ENCODE assay signal across 9 cellular contexts in the genomic region with DNA sequence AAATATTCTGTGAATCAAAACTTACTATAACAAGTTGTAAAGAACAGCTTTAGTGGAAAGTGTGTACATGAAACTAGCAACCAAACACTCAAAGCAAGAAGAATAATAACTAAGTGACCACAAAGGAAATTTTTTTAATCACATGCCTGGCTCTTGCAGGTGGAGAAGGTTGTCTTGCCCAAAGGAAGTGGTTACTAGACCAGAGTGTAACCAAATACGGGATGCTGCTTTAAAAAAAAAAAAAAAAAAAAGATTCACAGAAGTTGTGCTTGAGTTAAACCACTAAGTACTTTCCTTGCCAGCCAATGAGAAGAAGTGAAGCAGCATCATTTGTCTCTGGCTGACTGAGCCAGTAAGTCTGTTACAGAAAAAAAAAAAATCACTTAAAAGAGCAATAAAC. TPM values are rescaled to one million over a fixed set of nuclear protein-coding genes. Genes with fewer than 3 reads are reported as not detected.
DNase-seq lines count a peak whose midpoint lies in the region; ATAC-seq, FAIRE-seq and TF ChIP-seq lines count a peak whose summit lies in the region.
"Had no signal": no experiment of that assay in that cellular context is flagged by ENCODE, and none has a peak within 500 bp of the region (broad histone marks: within the 10 kb centered on the region; RNA-seq: fewer than 3 reads in every experiment).

No MANE protein-coding gene starts in this region.

- H3K9ac ChIP-seq in astrocyte (ENCODE audit: low read length): no peak overlapping the region

- H2AFZ ChIP-seq in astrocyte (ENCODE audit: low read depth, low read length): no peak overlapping the region

- no peaks in the 10 kb centered on the region for H3K79me2 ChIP-seq in astrocyte (ENCODE audit: insufficient read depth, low read length)

- no peaks in the 10 kb centered on the region for H3K9me3 ChIP-seq in astrocyte (ENCODE audit: insufficient read depth, low read depth, low read length)

- H3K4me2 ChIP-seq in astrocyte (ENCODE audit: low read length): no peak overlapping the region

- peaks cover 4% of the 10 kb centered on the region for H3K27me3 ChIP-seq in astrocyte (ENCODE audit: insufficient read depth, low read length)

- H3K4me1 Mint-ChIP-seq in astrocyte (ENCODE audit: low read depth, unreplicated experiment): no peaks in the 10 kb centered on the region

- peak; percentile 82 for ATAC-seq in GM19455 (IDR thresholded peaks at IDR 0.05; ENCODE audit: unreplicated experiment)
- peak; percentile 55 for ATAC-seq in HG03457 (IDR thresholded peaks at IDR 0.05; ENCODE audit: unreplicated experiment)
- ATAC-seq: HCT116 had no signal

- H3K27ac ChIP-seq in astrocyte (ENCODE audit: low read depth, low read length): no peak overlapping the region

- no peak overlapping the region for H3K4me3 ChIP-seq in astrocyte (ENCODE audit: insufficient read depth, low read depth, low read length)

- no peaks in the 10 kb centered on the region for H3K36me3 ChIP-seq in astrocyte (ENCODE audit: insufficient read depth, low read length)

- FAIRE-seq in astrocyte (lab: Jason Lieb, UNC): no peak

- no peaks in the 10 kb centered on the region for H3K4me1 ChIP-seq in astrocyte (ENCODE audit: insufficient read depth, low read length)

- peak; percentile 64 for DNase-seq in Daoy (ENCODE audit: low read depth)
- DNase-seq in astrocyte (ENCODE audit: low read depth): peak; percentile 6
- DNase-seq in superior temporal gyrus (ENCODE audit: extremely low spot score): no peak
- no peak for DNase-seq in NCI-H2107 treated with DMSO at 0.1 percent for 48 hours (lab: John Stamatoyannopoulos, UW; ENCODE audit: unreplicated experiment)
- no peak for DNase-seq in mesenteric fat pad (ENCODE audit: low spot score)
- no peak for DNase-seq in GM19240 (ENCODE audit: insufficient read length, low spot score)

- no peak overlapping the region for H3K4me3 Mint-ChIP-seq in astrocyte (ENCODE audit: unreplicated experiment)

- no peak overlapping the region for H3K27ac Mint-ChIP-seq in astrocyte (ENCODE audit: unreplicated experiment)

- H3K9me3 Mint-ChIP-seq in astrocyte (ENCODE audit: unreplicated experiment): no peaks in the 10 kb centered on the region

- peaks cover 6% of the 10 kb centered on the region for H3K27me3 Mint-ChIP-seq in astrocyte (ENCODE audit: low read depth, unreplicated experiment)

- TF ChIP-seq CTCF in astrocyte (IDR thresholded peaks at IDR 0.05; ENCODE audit: insufficient read depth, low read depth, low read length): no peak

- no peaks in the 10 kb centered on the region for H4K20me1 ChIP-seq in astrocyte (ENCODE audit: insufficient read depth, low read length)

- no peaks in the 10 kb centered on the region for H3K36me3 Mint-ChIP-seq in astrocyte (ENCODE audit: low read depth, unreplicated experiment)

RNA-seq across cellular contexts. Expression of gene HLA-DQB1, which starts 19.1 kb away (rescaled TPM):
- total RNA-seq in Daoy (2014; rRNA removed; shearing (Covaris generic)): 0.23 and 0.51 TPM in 2 replicates
- total RNA-seq in astrocyte (3.7 and 4.1 TPM in 2 replicates), mesenteric fat pad (21.5 TPM)

RNA-seq across cellular contexts. Expression of gene HLA-DQA1, which starts 48.4 kb away (rescaled TPM):
- total RNA-seq in Daoy (2014; rRNA removed; shearing (Covaris generic)): 0.27 and 0.40 TPM in 2 replicates
- total RNA-seq in astrocyte (not detected in 2 replicates), mesenteric fat pad (12.7 TPM)

RNA-seq across cellular contexts. Expression of gene HLA-DQA2, which starts 55.6 kb away (rescaled TPM):
- not detected in 2 replicates for total RNA-seq in Daoy (2014; rRNA removed; shearing (Covaris generic))
- total RNA-seq in astrocyte (not detected in 2 replicates), mesenteric fat pad (1.5 TPM)

Comparison
In these comparisons a context has a peak if more than half of its experiments do, and no peak if none do; other contexts are left out.
1. DNase-seq: peak in Daoy (single experiment) and astrocyte (single experiment); none in superior temporal gyrus (single experiment), NCI-H2107 treated with DMSO at 0.1 percent for 48 hours (single experiment), mesenteric fat pad (single experiment) and GM19240 (single experiment).